Comparison of ENCODE assay signal across 9 cellular contexts in the genomic region with DNA sequence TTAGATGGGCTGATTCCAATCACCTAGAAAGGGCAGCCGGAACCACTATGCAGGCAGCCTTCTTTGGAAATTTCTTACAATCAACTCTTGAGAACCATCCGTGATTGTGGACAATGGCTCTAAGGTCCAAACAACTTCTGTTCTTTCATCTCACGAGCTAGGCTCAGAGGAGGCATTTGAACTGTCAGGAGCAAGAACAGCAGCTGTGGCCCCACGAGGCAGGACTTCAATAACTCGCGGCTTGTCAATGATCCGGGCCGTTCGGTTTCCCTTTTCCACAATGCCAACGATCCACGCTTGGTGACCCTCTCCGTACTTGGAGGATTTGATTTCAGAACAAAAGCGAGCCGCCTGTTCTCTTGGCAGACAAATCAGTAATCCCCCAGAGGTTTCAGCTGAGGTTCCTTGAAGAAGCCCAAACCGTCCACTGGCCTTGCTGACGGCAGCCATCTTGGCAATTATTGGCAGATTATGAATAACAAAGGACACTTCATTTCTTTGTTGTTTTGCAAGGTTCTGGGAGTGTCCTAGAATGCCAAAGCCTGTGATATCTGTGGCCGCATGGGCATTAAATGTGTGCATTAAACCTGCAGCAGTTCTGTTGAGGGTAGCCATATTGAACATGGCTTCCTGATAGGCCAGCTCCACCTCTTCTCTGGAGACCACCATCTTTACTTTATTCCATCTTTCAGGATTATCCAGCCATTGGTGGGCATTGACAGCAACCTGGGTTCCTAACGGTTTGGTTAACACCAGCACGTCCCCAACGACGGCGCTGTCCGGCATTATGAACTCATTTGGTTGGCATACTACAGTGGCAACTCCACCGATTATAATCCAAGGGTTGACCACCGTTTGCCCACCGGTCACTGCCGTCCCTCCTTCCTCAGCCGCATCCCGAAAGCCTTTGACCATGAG. TPM values are rescaled to one million over a fixed set of nuclear protein-coding genes. Genes with fewer than 3 reads are reported as not detected.
DNase-seq lines count a peak whose midpoint lies in the region; ATAC-seq and TF ChIP-seq lines count a peak whose summit lies in the region.
"Had no signal": no experiment of that assay in that cellular context is flagged by ENCODE, and none has a peak within 500 bp of the region (broad histone marks: within the 10 kb centered on the region; RNA-seq: fewer than 3 reads in every experiment).

No MANE protein-coding gene starts in this region.

- peak overlapping the region; percentile 72 for H3K27ac Mint-ChIP-seq in activated CD8-positive, alpha-beta memory T cell treated with anti-CD3 and anti-CD28 coated beads, Interleukin-2, amount 10 ng/mL, durations not matched to agents 7 days and 5 days
- peak overlapping the region; percentile 83 for H3K27ac Mint-ChIP-seq in activated naive CD8-positive, alpha-beta T cell treated with anti-CD3 and anti-CD28 coated beads for 36 hours

- no peak for TF ChIP-seq POLR2A in thyroid gland (IDR thresholded peaks at IDR 0.05)

- DNase-seq in activated CD8-positive, alpha-beta memory T cell treated with anti-CD3 and anti-CD28 coated beads, Interleukin-2, amount 10 ng/mL, durations not matched to agents 7 days and 5 days = no peak
- no peak for DNase-seq in activated CD8-positive, alpha-beta memory T cell treated with anti-CD3 and anti-CD28 coated beads for 24 hours
- DNase-seq in activated naive CD8-positive, alpha-beta T cell treated with anti-CD3 and anti-CD28 coated beads for 36 hours = no peak
- DNase-seq in left lung (no peak), thyroid gland (no peak), NCI-H446 (lab: John Stamatoyannopoulos, UW) (no peak)

- H3K36me3 ChIP-seq in left lung (peaks cover 0 to 13% of the 10 kb centered on the region in 2 donors), thyroid gland (peaks cover 0 to 3% of the 10 kb centered on the region in 2 donors)

- TF ChIP-seq CTCF in left lung (IDR thresholded peaks at IDR 0.05) (no peak), thyroid gland (IDR thresholded peaks at IDR 0.05) (no peak)

- H3K27me3 ChIP-seq in left lung = no peaks in the 10 kb centered on the region
- no peaks in the 10 kb centered on the region for H3K27me3 ChIP-seq in thyroid gland

- no peaks in the 10 kb centered on the region for H3K9me3 Mint-ChIP-seq in activated CD8-positive, alpha-beta memory T cell treated with anti-CD3 and anti-CD28 coated beads, Interleukin-2, amount 10 ng/mL, durations not matched to agents 7 days and 5 days (ENCODE audit: low read depth)
- H3K9me3 Mint-ChIP-seq in activated naive CD8-positive, alpha-beta T cell treated with anti-CD3 and anti-CD28 coated beads for 36 hours = peaks cover 5% of the 10 kb centered on the region

- H3K9me3 ChIP-seq in left lung = no peaks in the 10 kb centered on the region
- H3K9me3 ChIP-seq in thyroid gland = no peaks in the 10 kb centered on the region

- H3K27ac ChIP-seq in left lung (peak overlapping the region in 1 of 2 donors; percentile 98), thyroid gland (peak overlapping the region in 1 of 3 donors; percentile 73)

- H3K4me1 Mint-ChIP-seq in activated CD8-positive, alpha-beta memory T cell treated with anti-CD3 and anti-CD28 coated beads, Interleukin-2, amount 10 ng/mL, durations not matched to agents 7 days and 5 days = peaks cover 46% of the 10 kb centered on the region
- peaks cover 31% of the 10 kb centered on the region for H3K4me1 Mint-ChIP-seq in activated naive CD8-positive, alpha-beta T cell treated with anti-CD3 and anti-CD28 coated beads for 36 hours

- WGBS in thyroid gland, 2 donors = 93 to 96% methylated on average over 29 of the region's 29 CpGs

- no peaks in the 10 kb centered on the region for H3K27me3 Mint-ChIP-seq in activated CD8-positive, alpha-beta memory T cell treated with anti-CD3 and anti-CD28 coated beads, Interleukin-2, amount 10 ng/mL, durations not matched to agents 7 days and 5 days
- H3K27me3 Mint-ChIP-seq in activated naive CD8-positive, alpha-beta T cell treated with anti-CD3 and anti-CD28 coated beads for 36 hours = no peaks in the 10 kb centered on the region

- intact Hi-C loops in left lung (cut with DNase I) (no loop called here), thyroid gland (cut with DNase I) (loop anchor here (2.0 to 10.0 kb wide), 2 partner anchors 82 to 160 kb away; a partner anchor contains a TSS)

- peak overlapping the region; percentile 77 to 84 for H3K4me3 ChIP-seq in left lung
- H3K4me3 ChIP-seq in thyroid gland (replicated peaks in 1 of 3) = peak overlapping the region; percentile 39 to 73 (median 43)

- ATAC-seq in activated CD8-positive, alpha-beta memory T cell treated with anti-CD3 and anti-CD28 coated beads, Interleukin-2, amount 10 ng/mL, durations not matched to agents 7 days and 5 days = no peak
- no peak for ATAC-seq in left lung
- no peak for ATAC-seq in GM19324 (IDR thresholded peaks at IDR 0.05; ENCODE audit: low FRiP score, unreplicated experiment)
- ATAC-seq in HG03095 (IDR thresholded peaks at IDR 0.05; ENCODE audit: unreplicated experiment) = no peak

- peak overlapping the region; percentile 86 for H3K4me3 Mint-ChIP-seq in activated CD8-positive, alpha-beta memory T cell treated with anti-CD3 and anti-CD28 coated beads, Interleukin-2, amount 10 ng/mL, durations not matched to agents 7 days and 5 days
- H3K4me3 Mint-ChIP-seq in activated naive CD8-positive, alpha-beta T cell treated with anti-CD3 and anti-CD28 coated beads for 36 hours = peak overlapping the region; percentile 94

- CTCF ChIA-PET in activated CD8-positive, alpha-beta memory T cell treated with anti-CD3 and anti-CD28 coated beads, Interleukin-2, amount 10 ng/mL, durations not matched to agents 7 days and 5 days (lab: Charles Lee) = interaction anchor here (0.7 to 8.0 kb wide), 9 partner anchors 14 to 153 kb away, joined by 3 to 122 read pairs (median 6); a partner anchor contains a TSS

- H3K4me1 ChIP-seq in left lung (peaks cover 7 to 30% of the 10 kb centered on the region in 2 donors), thyroid gland (peaks cover 11 to 16% of the 10 kb centered on the region in 2 donors)

- peaks cover 27% of the 10 kb centered on the region for H3K36me3 Mint-ChIP-seq in activated CD8-positive, alpha-beta memory T cell treated with anti-CD3 and anti-CD28 coated beads, Interleukin-2, amount 10 ng/mL, durations not matched to agents 7 days and 5 days
- H3K36me3 Mint-ChIP-seq in activated naive CD8-positive, alpha-beta T cell treated with anti-CD3 and anti-CD28 coated beads for 36 hours = peaks cover 30% of the 10 kb centered on the region

RNA-seq across cellular contexts. Expression of a gene that starts 1.2 kb away (rescaled TPM):
- total RNA-seq in activated CD8-positive, alpha-beta memory T cell treated with anti-CD3 and anti-CD28 coated beads, Interleukin-2, amount 10 ng/mL, durations not matched to agents 7 days and 5 days = 10 to 100 TPM; 63.3 to 92.9 TPM
- total RNA-seq in activated naive CD8-positive, alpha-beta T cell treated with anti-CD3 and anti-CD28 coated beads for 36 hours = 10 to 100 TPM; 80.1 to 80.6 TPM
- total RNA-seq in left lung (10 to 100 TPM; 50.3 to 64.0 TPM), thyroid gland (10 to 100 TPM; 34.5 to 41.3 (median 39.9) TPM)

RNA-seq across cellular contexts. Expression of a gene that starts 14.7 kb away (rescaled TPM):
- total RNA-seq in activated CD8-positive, alpha-beta memory T cell treated with anti-CD3 and anti-CD28 coated beads, Interleukin-2, amount 10 ng/mL, durations not matched to agents 7 days and 5 days = 100 to 1,000 TPM in 1 of 2 experiments, 10 to 100 TPM in 1; 72.0 to 108 TPM
- total RNA-seq in activated naive CD8-positive, alpha-beta T cell treated with anti-CD3 and anti-CD28 coated beads for 36 hours = 100 to 1,000 TPM; 181 to 183 TPM
- total RNA-seq in left lung (10 to 100 TPM; 26.2 to 37.4 TPM), thyroid gland (10 to 100 TPM; 18.8 to 26.4 (median 22.5) TPM)

RNA-seq across cellular contexts. Expression of a gene that starts 28.1 kb away (rescaled TPM):
- total RNA-seq in activated CD8-positive, alpha-beta memory T cell treated with anti-CD3 and anti-CD28 coated beads, Interleukin-2, amount 10 ng/mL, durations not matched to agents 7 days and 5 days = 100 to 1,000 TPM; 566 to 685 TPM
- 100 to 1,000 TPM; 233 to 235 TPM for total RNA-seq in activated naive CD8-positive, alpha-beta T cell treated with anti-CD3 and anti-CD28 coated beads for 36 hours
- 10 to 100 TPM; 19.9 to 60.2 TPM for total RNA-seq in left lung
- 1 to 10 TPM in 3 of 4 donors, under 1 TPM in 1; 0.56 to 4.6 (median 2.8) TPM for total RNA-seq in thyroid gland
- total RNA-seq: RPMI7951 had no signal

RNA-seq across cellular contexts. Expression of a gene that starts 37.1 kb away (rescaled TPM):
- 1 to 10 TPM; 4.9 to 5.4 TPM for total RNA-seq in activated CD8-positive, alpha-beta memory T cell treated with anti-CD3 and anti-CD28 coated beads, Interleukin-2, amount 10 ng/mL, durations not matched to agents 7 days and 5 days
- total RNA-seq in activated naive CD8-positive, alpha-beta T cell treated with anti-CD3 and anti-CD28 coated beads for 36 hours = 1 to 10 TPM; 4.2 to 5.2 TPM
- total RNA-seq in left lung (1 to 10 TPM; 6.0 to 8.5 TPM), thyroid gland (10 to 100 TPM in 3 of 4 donors, 1 to 10 TPM in 1; 9.1 to 29.5 (median 19.1) TPM)

RNA-seq across cellular contexts. Expression of a gene that starts 49.3 kb away (rescaled TPM):
- 10 to 100 TPM; 13.7 to 15.6 TPM for total RNA-seq in activated CD8-positive, alpha-beta memory T cell treated with anti-CD3 and anti-CD28 coated beads, Interleukin-2, amount 10 ng/mL, durations not matched to agents 7 days and 5 days
- total RNA-seq in activated naive CD8-positive, alpha-beta T cell treated with anti-CD3 and anti-CD28 coated beads for 36 hours = 10 to 100 TPM in 1 of 2 experiments, 1 to 10 TPM in 1; 9.5 to 10.2 TPM
- total RNA-seq in left lung = 1 to 10 TPM; 7.0 TPM
- total RNA-seq in thyroid gland = 10 to 100 TPM in 2 of 4 donors, 1 to 10 TPM in 2; 8.5 to 12.2 (median 9.4) TPM
